19 cellular contexts compared by ENCODE assay signal in genomic region chr5:76169536-76169935, GRCh38.
A peak's percentile ranks its signal among the peaks of the same experiment; 100 is the strongest.
DNase-seq lines count a peak whose midpoint lies in the region; ATAC-seq and TF ChIP-seq lines count a peak whose summit lies in the region.
"Had no signal": no experiment of that assay in that cellular context is flagged by ENCODE, and none has a peak within 500 bp of the region (broad histone marks: within the 10 kb centered on the region; RNA-seq: fewer than 3 reads in every experiment).

No MANE protein-coding gene starts in this region.

- no peak overlapping the region for H3K4me2 ChIP-seq in neural progenitor cell
- H3K4me2 ChIP-seq in MM.1S (ENCODE audit: low read depth, low read length), result no peak overlapping the region

- ATAC-seq in natural killer cell treated with Interleukin-12 subunit alpha and Interleukin-12 subunit beta and Interleukin-15 and Interleukin-18, amount 100 ng/mL, for 72 hours, result no peak
- no peak for ATAC-seq in HG02970 (IDR thresholded peaks at IDR 0.05; ENCODE audit: low FRiP score, unreplicated experiment)

- H3K9ac ChIP-seq in neural progenitor cell (no peak overlapping the region), MM.1S (ENCODE audit: low read length) (no peak overlapping the region)
- H3K9ac ChIP-seq: GM23248 had no signal

- no peaks in the 10 kb centered on the region for H3K9me3 Mint-ChIP-seq in activated CD4-positive, alpha-beta T cell treated with anti-CD3 and anti-CD28 coated beads, Interleukin-2, amount 10 ng/mL, durations not matched to agents 24 days and 14 days
- H3K9me3 Mint-ChIP-seq in neural progenitor cell, result peaks cover 12% of the 10 kb centered on the region
- H3K9me3 Mint-ChIP-seq in natural killer cell treated with Interleukin-12 subunit alpha and Interleukin-12 subunit beta and Interleukin-15 and Interleukin-18, amount 100 ng/mL, for 72 hours, result no peaks in the 10 kb centered on the region

- H2AFZ ChIP-seq in neural progenitor cell (replicated peaks) (no peak overlapping the region), MM.1S (ENCODE audit: low read length) (no peak overlapping the region)
- H2AFZ ChIP-seq: GM23248 had no signal

- H3K27me3 Mint-ChIP-seq in activated CD4-positive, alpha-beta T cell treated with anti-CD3 and anti-CD28 coated beads, Interleukin-2, amount 10 ng/mL, durations not matched to agents 24 days and 14 days, result peaks cover 19% of the 10 kb centered on the region
- peaks cover 3% of the 10 kb centered on the region for H3K27me3 Mint-ChIP-seq in neural progenitor cell (ENCODE audit: insufficient read depth, low read depth)
- peaks cover 8 to 10% of the 10 kb centered on the region in 2 donors for H3K27me3 Mint-ChIP-seq in natural killer cell treated with Interleukin-12 subunit alpha and Interleukin-12 subunit beta and Interleukin-15 and Interleukin-18, amount 100 ng/mL, for 72 hours

- H3K4me1 Mint-ChIP-seq in activated CD4-positive, alpha-beta T cell treated with anti-CD3 and anti-CD28 coated beads, Interleukin-2, amount 10 ng/mL, durations not matched to agents 24 days and 14 days, result no peaks in the 10 kb centered on the region
- H3K4me1 Mint-ChIP-seq in neural progenitor cell, result peaks cover 29% of the 10 kb centered on the region
- peaks cover 0 to 16% of the 10 kb centered on the region in 2 donors for H3K4me1 Mint-ChIP-seq in natural killer cell treated with Interleukin-12 subunit alpha and Interleukin-12 subunit beta and Interleukin-15 and Interleukin-18, amount 100 ng/mL, for 72 hours (ENCODE audit: low read depth in 2 of 2)
- H3K4me1 Mint-ChIP-seq: CD4-positive, CD25-positive, alpha-beta regulatory T cell; CD8-positive, alpha-beta memory T cell had no signal

- no peak for TF ChIP-seq CTCF in neural progenitor cell (IDR thresholded peaks at IDR 0.05)
- TF ChIP-seq CTCF in MM.1S (IDR thresholded peaks at IDR 0.05; ENCODE audit: low read length), result no peak

- H3K27me3 ChIP-seq in neural progenitor cell (no peaks in the 10 kb centered on the region), MM.1S (replicated peaks; ENCODE audit: insufficient read depth, low read length) (no peaks in the 10 kb centered on the region)
- H3K27me3 ChIP-seq: BE2C had no signal

- no peaks in the 10 kb centered on the region for H3K9me2 ChIP-seq in MM.1S (replicated peaks; ENCODE audit: insufficient read depth, low read length)

- no peak overlapping the region for H3K27ac ChIP-seq in neural progenitor cell
- no peak overlapping the region for H3K27ac ChIP-seq in MM.1S (ENCODE audit: low read length)
- H3K27ac ChIP-seq: GM23248, HL-60 had no signal

- H3K4me3 Mint-ChIP-seq in activated CD4-positive, alpha-beta T cell treated with anti-CD3 and anti-CD28 coated beads, Interleukin-2, amount 10 ng/mL, durations not matched to agents 24 days and 14 days, result no peak overlapping the region
- H3K4me3 Mint-ChIP-seq in neural progenitor cell, result peak overlapping the region; percentile 34
- no peak overlapping the region for H3K4me3 Mint-ChIP-seq in natural killer cell treated with Interleukin-12 subunit alpha and Interleukin-12 subunit beta and Interleukin-15 and Interleukin-18, amount 100 ng/mL, for 72 hours
- H3K4me3 Mint-ChIP-seq: CD8-positive, alpha-beta memory T cell had no signal

- peak; percentile 34 for DNase-seq in activated CD4-positive, alpha-beta T cell treated with anti-CD3 and anti-CD28 coated beads, Interleukin-2, amount 10 ng/mL, durations not matched to agents 24 days and 14 days
- no peak for DNase-seq in activated CD4-positive, alpha-beta T cell treated with anti-CD3 and anti-CD28 coated beads for 48 hours
- DNase-seq in ecto neural progenitor cell (ENCODE audit: low spot score), result peak; percentile 67
- DNase-seq in neural progenitor cell (ENCODE audit: low spot score), result peak; percentile 54
- no peak for DNase-seq in MM.1S
- DNase-seq in natural killer cell treated with Interleukin-12 subunit alpha and Interleukin-12 subunit beta and Interleukin-15 and Interleukin-18, amount 100 ng/mL, for 72 hours (ENCODE audit: low spot score), result no peak
- DNase-seq: 8988T; BE2C; C1 segment of cervical spinal cord; CD4-positive, CD25-positive, alpha-beta regulatory T cell; CD8-positive, alpha-beta memory T cell; COR-L47; DMS153; DMS79; GDM1; GM23248 had no signal

- H3K9me3 ChIP-seq in neural progenitor cell (ENCODE audit: low read depth) (no peaks in the 10 kb centered on the region), MM.1S (replicated peaks; ENCODE audit: insufficient read depth, low read length) (no peaks in the 10 kb centered on the region)
- H3K9me3 ChIP-seq: BE2C, HAP-1 had no signal

- intact Hi-C loops in activated CD4-positive, alpha-beta T cell treated with anti-CD3 and anti-CD28 coated beads, Interleukin-2, amount 10 ng/mL, durations not matched to agents 24 days and 14 days (cut with micrococcal nuclease), result no loop called here

- H3F3A ChIP-seq in neural progenitor cell (ENCODE audit: low read depth) (no peaks in the 10 kb centered on the region), MM.1S (ENCODE audit: insufficient read depth, low read length) (no peaks in the 10 kb centered on the region)

- H3K4me3 ChIP-seq in neural progenitor cell (no peak overlapping the region), MM.1S (ENCODE audit: low read length) (no peak overlapping the region)
- H3K4me3 ChIP-seq: GM23248, HAP-1 had no signal

- H3K27ac Mint-ChIP-seq in activated CD4-positive, alpha-beta T cell treated with anti-CD3 and anti-CD28 coated beads, Interleukin-2, amount 10 ng/mL, durations not matched to agents 24 days and 14 days, result no peak overlapping the region
- H3K27ac Mint-ChIP-seq in neural progenitor cell, result peak overlapping the region; percentile 62
- H3K27ac Mint-ChIP-seq in natural killer cell treated with Interleukin-12 subunit alpha and Interleukin-12 subunit beta and Interleukin-15 and Interleukin-18, amount 100 ng/mL, for 72 hours, result no peak overlapping the region
- H3K27ac Mint-ChIP-seq: CD4-positive, CD25-positive, alpha-beta regulatory T cell; CD8-positive, alpha-beta memory T cell had no signal

- H3K36me3 ChIP-seq in neural progenitor cell (no peaks in the 10 kb centered on the region), MM.1S (replicated peaks; ENCODE audit: insufficient read depth, low read length) (no peaks in the 10 kb centered on the region)
- H3K36me3 ChIP-seq: BE2C, HAP-1 had no signal

- no peaks in the 10 kb centered on the region for H3K4me1 ChIP-seq in neural progenitor cell
- H3K4me1 ChIP-seq in MM.1S (ENCODE audit: low read length), result no peaks in the 10 kb centered on the region
- H3K4me1 ChIP-seq: BE2C, HAP-1 had no signal

- H4K20me1 ChIP-seq in neural progenitor cell (ENCODE audit: low read depth) (no peaks in the 10 kb centered on the region), MM.1S (ENCODE audit: insufficient read depth, low read length) (no peaks in the 10 kb centered on the region)

- no peaks in the 10 kb centered on the region for H3K79me2 ChIP-seq in neural progenitor cell (ENCODE audit: low read depth)
- no peaks in the 10 kb centered on the region for H3K79me2 ChIP-seq in MM.1S (ENCODE audit: low read length)

- H3K36me3 Mint-ChIP-seq in activated CD4-positive, alpha-beta T cell treated with anti-CD3 and anti-CD28 coated beads, Interleukin-2, amount 10 ng/mL, durations not matched to agents 24 days and 14 days (ENCODE audit: low read depth), result no peaks in the 10 kb centered on the region
- H3K36me3 Mint-ChIP-seq in neural progenitor cell, result peaks cover 18% of the 10 kb centered on the region
- H3K36me3 Mint-ChIP-seq in natural killer cell treated with Interleukin-12 subunit alpha and Interleukin-12 subunit beta and Interleukin-15 and Interleukin-18, amount 100 ng/mL, for 72 hours, result peaks cover 10% of the 10 kb centered on the region

Comparison
In these comparisons a context has a peak if more than half of its experiments do, and no peak if none do; other contexts are left out.
1. DNase-seq: peak in activated CD4-positive, alpha-beta T cell treated with anti-CD3 and anti-CD28 coated beads, Interleukin-2, amount 10 ng/mL, durations not matched to agents 24 days and 14 days (single experiment), ecto neural progenitor cell (single experiment) and neural progenitor cell (single experiment); none in activated CD4-positive, alpha-beta T cell treated with anti-CD3 and anti-CD28 coated beads for 48 hours (single experiment), MM.1S (single experiment) and natural killer cell treated with Interleukin-12 subunit alpha and Interleukin-12 subunit beta and Interleukin-15 and Interleukin-18, amount 100 ng/mL, for 72 hours (single experiment).